In genomic region chr17:68200689-68201424, GRCh38 we compare ENCODE assay signal across 8 cellular contexts. TPM values are rescaled to one million over a fixed set of nuclear protein-coding genes. Genes with fewer than 3 reads are reported as not detected.
A peak's percentile ranks its signal among the peaks of the same experiment; 100 is the strongest.
DNase-seq lines count a peak whose midpoint lies in the region; ATAC-seq, FAIRE-seq and TF ChIP-seq lines count a peak whose summit lies in the region.

No MANE protein-coding gene starts in this region.

- intact Hi-C loops in posterior cingulate gyrus (cut with DNase I) = no loop called here

- H3K4me2 ChIP-seq in A549 = peak overlapping the region; percentile 96

- peaks cover 44% of the 10 kb centered on the region for H3K4me1 ChIP-seq in A549

- POLR2A ChIA-PET in A549 (lab: Yijun Ruan, JAX) = interaction anchor here (1.5 kb wide), 1 partner anchor 47 kb away, joined by 4 read pairs; the partner anchor contains the start of gene AMZ2

- TF ChIP-seq POLR2A in A549 (IDR thresholded peaks at IDR 0.05; ENCODE audit: low read length) = no peak

- DNase-seq in A549 (ENCODE audit: low read depth in 1 of 2, low spot score in 1 of 2) (peak; percentile 77 to 82), M059J (ENCODE audit: low read depth) (peak; percentile 60), SK-N-DZ (ENCODE audit: low spot score) (peak; percentile 78), glutamatergic neuron (peak; percentile 89), posterior cingulate gyrus (peak in 8 of 10 donors; percentile 68 to 95 (median 74))
- DNase-seq in activated naive CD4-positive, alpha-beta T cell treated with anti-CD3 and anti-CD28 coated beads, Interleukin-2, amount 50 U/mL, for 16 hours = peak; percentile 77

- peaks cover 8% of the 10 kb centered on the region for H3K9me3 Mint-ChIP-seq in glutamatergic neuron (ENCODE audit: unreplicated experiment)

- TF ChIP-seq EP300 in A549 (IDR thresholded peaks at IDR 0.05) = no peak

- H3K27ac ChIP-seq in A549 = peak overlapping the region in 1 of 2 experiments; percentile 26; a peak in 1 of 6 replicates

- H3K4me3 ChIP-seq in A549 = peak overlapping the region; percentile 15; the same call in 2 of the 3 replicates

- FAIRE-seq in A549 (lab: Jason Lieb, UNC) = no peak

- TF ChIP-seq CTCF in A549 (IDR thresholded peaks at IDR 0.05) (peak; percentile 94), glutamatergic neuron (IDR thresholded peaks at IDR 0.05; ENCODE audit: partially characterized antibody, unreplicated experiment) (peak; percentile 94)

- peak; percentile 69 to 77 for TF ChIP-seq RAD21 in A549 (conservative IDR thresholded peaks at IDR 0.05 in 1 of 2, IDR thresholded peaks at IDR 0.05 in 1 of 2)

- peaks cover 17% of the 10 kb centered on the region for H3K27me3 Mint-ChIP-seq in glutamatergic neuron (ENCODE audit: unreplicated experiment)

- peaks cover 4% of the 10 kb centered on the region for H3K4me1 Mint-ChIP-seq in glutamatergic neuron (ENCODE audit: low read depth, unreplicated experiment)

- 5% methylated on average over 23 of the region's 31 CpGs for WGBS in A549 (ENCODE audit: missing lambda C conversion rate)

- CTCF ChIA-PET in A549 (lab: Yijun Ruan, JAX) = interaction anchor here (0.6 to 7.9 kb wide), 48 partner anchors 8 to 541 kb away, joined by 3 to 135 read pairs (median 4); partner anchors contain the start of genes AMZ2, PRKAR1A and WIPI1

- peak; percentile 19 to 77; a peak in 5 of 6 replicates for ATAC-seq in A549
- peak; percentile 34 for ATAC-seq in GM18511 (IDR thresholded peaks at IDR 0.05; ENCODE audit: unreplicated experiment)
- ATAC-seq in HG03565 (IDR thresholded peaks at IDR 0.05; ENCODE audit: unreplicated experiment) = no peak

- H3K9me3 ChIP-seq in A549 = no peaks in the 10 kb centered on the region

- peak overlapping the region; percentile 47 for H3K4me3 Mint-ChIP-seq in glutamatergic neuron (ENCODE audit: unreplicated experiment)

- no peak overlapping the region for H3K27ac Mint-ChIP-seq in glutamatergic neuron (ENCODE audit: unreplicated experiment)

- H3K36me3 Mint-ChIP-seq in glutamatergic neuron (ENCODE audit: unreplicated experiment) = no peaks in the 10 kb centered on the region

TF ChIP-seq in A549, 52 proteins besides CTCF, POLR2A, EP300 and RAD21:
- TF ChIP-seq TFCP2L1 (CRISPR knock-in tag; IDR thresholded peaks at IDR 0.05) (no peak), SMC3 (IDR thresholded peaks at IDR 0.05) (peak; percentile 92)

RNA-seq across cellular contexts. Expression of gene AMZ2, which starts 47.0 kb away (rescaled TPM):
- 186 and 201 TPM in 2 replicates for polyA plus RNA-seq in A549 (2011; rRNA removed)
- polyA plus RNA-seq in A549 (2012; cell fraction: cytosol; rRNA removed) = 80.2 and 84.0 TPM in 2 replicates
- 34.3 and 46.9 TPM in 2 replicates for polyA plus RNA-seq in A549 (2012; cell fraction: nucleus; rRNA removed)
- 105 to 111 TPM (median 109 TPM) in 3 replicates for polyA plus RNA-seq in A549 (2017; fragmentation: RNase III; extraction: RNeasy Plus Mini Kit Qiagen cat#74134 plus additional on column Dnase treatment)
- polyA minus RNA-seq in A549 (2011; rRNA and poly(A)+ RNA removed) = 42.1 and 44.1 TPM in 2 replicates
- total RNA-seq in M059J (2014; rRNA removed; shearing (Covaris generic)) = 96.3 and 118 TPM in 2 replicates
- polyA plus RNA-seq in SK-N-DZ (2014; cell fraction: cytosol; rRNA removed) = 122 and 134 TPM in 2 replicates
- polyA plus RNA-seq in SK-N-DZ (2014; cell fraction: nucleus; rRNA removed) = 113 and 125 TPM in 2 replicates
- total RNA-seq in glutamatergic neuron (ENCODE audit: unreplicated experiment) = 68.5 TPM
